ENCODE assay signal across 1 cellular context in the genomic region with DNA sequence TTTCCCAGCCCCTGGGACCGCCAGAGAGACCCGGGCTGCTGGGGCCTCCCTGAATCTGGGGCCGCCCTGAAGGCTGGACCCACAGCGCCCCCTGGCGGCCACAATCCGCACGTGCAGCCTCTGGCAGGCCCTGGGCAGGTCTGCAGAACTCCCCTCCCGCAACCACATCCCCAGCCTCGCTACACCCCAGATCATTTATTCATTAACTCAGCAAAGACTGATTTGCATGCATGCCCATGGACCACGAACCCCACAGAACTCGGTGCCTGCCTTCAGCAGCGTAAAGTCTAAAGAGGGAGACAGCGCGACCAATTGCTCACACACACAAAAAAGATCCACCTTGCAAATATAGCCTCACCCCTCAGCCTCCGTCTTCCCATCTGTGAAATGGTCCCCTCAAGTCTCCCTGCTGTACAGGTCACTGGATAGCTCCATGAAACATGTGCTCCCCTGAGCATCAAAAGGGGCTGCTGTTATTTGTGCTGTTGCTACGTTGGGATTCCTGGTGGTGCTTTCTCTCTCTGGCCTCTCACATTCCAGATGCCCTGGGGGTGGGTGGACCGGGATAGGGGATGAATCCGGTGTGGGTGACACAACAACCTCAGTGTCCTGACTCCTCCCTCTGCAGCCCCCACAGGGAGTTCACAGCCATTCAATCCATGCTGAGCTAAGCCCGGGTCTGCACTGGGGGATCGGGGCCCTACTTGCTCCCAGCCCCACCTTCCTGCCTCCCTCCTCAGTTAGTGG.
A peak's percentile ranks its signal among the peaks of the same experiment; 100 is the strongest.
TF ChIP-seq lines count a peak whose summit lies in the region.

No MANE protein-coding gene starts in this region.

TF ChIP-seq in K562, 482 proteins besides CTCF, POLR2A, EP300 and RAD21 (continued from another document):
- TF ChIP-seq, protein P1, sequence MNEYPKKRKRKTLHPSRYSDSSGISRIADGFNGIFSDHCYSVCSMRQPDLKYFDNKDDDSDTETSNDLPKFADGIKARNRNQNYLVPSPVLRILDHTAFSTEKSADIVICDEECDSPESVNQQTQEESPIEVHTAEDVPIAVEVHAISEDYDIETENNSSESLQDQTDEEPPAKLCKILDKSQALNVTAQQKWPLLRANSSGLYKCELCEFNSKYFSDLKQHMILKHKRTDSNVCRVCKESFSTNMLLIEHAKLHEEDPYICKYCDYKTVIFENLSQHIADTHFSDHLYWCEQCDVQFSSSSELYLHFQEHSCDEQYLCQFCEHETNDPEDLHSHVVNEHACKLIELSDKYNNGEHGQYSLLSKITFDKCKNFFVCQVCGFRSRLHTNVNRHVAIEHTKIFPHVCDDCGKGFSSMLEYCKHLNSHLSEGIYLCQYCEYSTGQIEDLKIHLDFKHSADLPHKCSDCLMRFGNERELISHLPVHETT (CRISPR knock-in tag; conservative IDR thresholded peaks at IDR 0.05 in 1 of 2, IDR thresholded peaks at IDR 0.05 in 1 of 2), result no peak
- TF ChIP-seq CHAMP1 (IDR thresholded peaks at IDR 0.05) (no peak), RBM17 (IDR thresholded peaks at IDR 0.05; ENCODE audit: borderline replicate concordance, low read depth, low read length) (no peak), SRSF7 (optimal IDR thresholded peaks at IDR 0.05; ENCODE audit: low read depth, low read length) (no peak), ZNF561 (CRISPR knock-in tag; conservative IDR thresholded peaks at IDR 0.05) (no peak), ZNF274 (IDR thresholded peaks at IDR 0.05; ENCODE audit: borderline replicate concordance, low read depth, low read length) (no peak), ILF3 (IDR thresholded peaks at IDR 0.05; ENCODE audit: borderline replicate concordance) (no peak), CEBPZ (IDR thresholded peaks at IDR 0.05; ENCODE audit: borderline replicate concordance, low read depth, low read length) (no peak), ZNF551 (CRISPR knock-in tag; IDR thresholded peaks at IDR 0.05) (no peak), U2AF2 (optimal IDR thresholded peaks at IDR 0.05; ENCODE audit: low read depth, low read length) (no peak), JUN (IDR thresholded peaks at IDR 0.05; ENCODE audit: borderline replicate concordance, low read depth, low read length) (no peak), JUN (CRISPR knock-in tag; IDR thresholded peaks at IDR 0.05; ENCODE audit: borderline replicate concordance) (no peak), RBM25 (IDR thresholded peaks at IDR 0.05; ENCODE audit: low read depth, low read length, severe bottlenecking) (peak; percentile 83), GATAD2B (IDR thresholded peaks at IDR 0.05; ENCODE audit: borderline replicate concordance) (no peak), MIER1 (IDR thresholded peaks at IDR 0.05; ENCODE audit: low read depth) (no peak), ZNF79 (CRISPR knock-in tag; IDR thresholded peaks at IDR 0.05; ENCODE audit: low read depth) (no peak), RUNX1 (IDR thresholded peaks at IDR 0.05; ENCODE audit: low read depth) (no peak), STAG1 (CRISPR knock-in tag; IDR thresholded peaks at IDR 0.05; ENCODE audit: borderline replicate concordance) (peak; percentile 97), SRF (CRISPR knock-in tag; IDR thresholded peaks at IDR 0.05) (no peak), WHSC1 (IDR thresholded peaks at IDR 0.05; ENCODE audit: low read length) (no peak), MBD2 (IDR thresholded peaks at IDR 0.05; ENCODE audit: borderline replicate concordance, low read depth) (no peak), ZFPM2 (CRISPR knock-in tag; IDR thresholded peaks at IDR 0.05) (no peak), FOXP4 (CRISPR knock-in tag; IDR thresholded peaks at IDR 0.05; ENCODE audit: borderline replicate concordance) (no peak), IFI16 (CRISPR knock-in tag; IDR thresholded peaks at IDR 0.05) (no peak), MAFK (IDR thresholded peaks at IDR 0.05; ENCODE audit: low read length) (no peak), ZNF133 (CRISPR knock-in tag; IDR thresholded peaks at IDR 0.05) (no peak), SAFB (IDR thresholded peaks at IDR 0.05; ENCODE audit: borderline replicate concordance, low read depth, low read length) (no peak), JUND (IDR thresholded peaks at IDR 0.05; ENCODE audit: borderline replicate concordance, low read depth, low read length) (no peak), JUND (tag; IDR thresholded peaks at IDR 0.05; ENCODE audit: borderline replicate concordance, low read depth, low read length) (no peak), ZNF75A (CRISPR knock-in tag; IDR thresholded peaks at IDR 0.05) (no peak), BRD4 (IDR thresholded peaks at IDR 0.05) (no peak), DPF2 (IDR thresholded peaks at IDR 0.05) (no peak), ZNF444 (CRISPR knock-in tag; IDR thresholded peaks at IDR 0.05) (no peak), ASH1L (IDR thresholded peaks at IDR 0.05; ENCODE audit: borderline replicate concordance, low read depth, partially characterized antibody) (no peak), HNRNPUL1 (IDR thresholded peaks at IDR 0.05; ENCODE audit: low read length) (no peak), SREBF1 (IDR thresholded peaks at IDR 0.05; ENCODE audit: borderline replicate concordance, low read depth, low read length) (no peak), ZNF316 (IDR thresholded peaks at IDR 0.05) (0 out of 2 replicates have a peak, but pooled peaks have one; percentile 8), NFYB (IDR thresholded peaks at IDR 0.05; ENCODE audit: extremely low read depth, insufficient read length) (no peak), TRIM28 (IDR thresholded peaks at IDR 0.05) (no peak), BHLHE40 (IDR thresholded peaks at IDR 0.05; ENCODE audit: low read length) (peak; percentile 47; the same call in 1 of the 2 replicates), ZNF384 (IDR thresholded peaks at IDR 0.05; ENCODE audit: low read depth, low read length) (no peak), ZSCAN32 (CRISPR knock-in tag; IDR thresholded peaks at IDR 0.05) (no peak), PCBP1 (IDR thresholded peaks at IDR 0.05; ENCODE audit: low read depth, low read length, poor library complexity, severe bottlenecking) (no peak), GMEB1 (CRISPR knock-in tag; IDR thresholded peaks at IDR 0.05) (no peak), CAMTA2 (CRISPR knock-in tag; conservative IDR thresholded peaks at IDR 0.05) (no peak), ARNT (IDR thresholded peaks at IDR 0.05) (no peak), ZNF23 (CRISPR knock-in tag; IDR thresholded peaks at IDR 0.05) (no peak), OTX1 (CRISPR knock-in tag; IDR thresholded peaks at IDR 0.05) (no peak), SPI1 (IDR thresholded peaks at IDR 0.05; ENCODE audit: borderline replicate concordance, low read depth, low read length) (no peak), ZNF445 (CRISPR knock-in tag; IDR thresholded peaks at IDR 0.05; ENCODE audit: low read depth) (no peak), ZNF764 (CRISPR knock-in tag; IDR thresholded peaks at IDR 0.05; ENCODE audit: low read depth) (no peak), MYBL2 (IDR thresholded peaks at IDR 0.05; ENCODE audit: low read depth) (no peak), MYBL2 (CRISPR knock-in tag; IDR thresholded peaks at IDR 0.05; ENCODE audit: borderline replicate concordance) (no peak)
- TF ChIP-seq, protein P2, sequence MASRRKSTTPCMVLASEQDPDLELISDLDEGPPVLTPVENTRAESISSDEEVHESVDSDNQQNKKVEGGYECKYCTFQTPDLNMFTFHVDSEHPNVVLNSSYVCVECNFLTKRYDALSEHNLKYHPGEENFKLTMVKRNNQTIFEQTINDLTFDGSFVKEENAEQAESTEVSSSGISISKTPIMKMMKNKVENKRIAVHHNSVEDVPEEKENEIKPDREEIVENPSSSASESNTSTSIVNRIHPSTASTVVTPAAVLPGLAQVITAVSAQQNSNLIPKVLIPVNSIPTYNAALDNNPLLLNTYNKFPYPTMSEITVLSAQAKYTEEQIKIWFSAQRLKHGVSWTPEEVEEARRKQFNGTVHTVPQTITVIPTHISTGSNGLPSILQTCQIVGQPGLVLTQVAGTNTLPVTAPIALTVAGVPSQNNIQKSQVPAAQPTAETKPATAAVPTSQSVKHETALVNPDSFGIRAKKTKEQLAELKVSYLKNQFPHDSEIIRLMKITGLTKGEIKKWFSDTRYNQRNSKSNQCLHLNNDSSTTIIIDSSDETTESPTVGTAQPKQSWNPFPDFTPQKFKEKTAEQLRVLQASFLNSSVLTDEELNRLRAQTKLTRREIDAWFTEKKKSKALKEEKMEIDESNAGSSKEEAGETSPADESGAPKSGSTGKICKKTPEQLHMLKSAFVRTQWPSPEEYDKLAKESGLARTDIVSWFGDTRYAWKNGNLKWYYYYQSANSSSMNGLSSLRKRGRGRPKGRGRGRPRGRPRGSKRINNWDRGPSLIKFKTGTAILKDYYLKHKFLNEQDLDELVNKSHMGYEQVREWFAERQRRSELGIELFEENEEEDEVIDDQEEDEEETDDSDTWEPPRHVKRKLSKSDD (conservative IDR thresholded peaks at IDR 0.05; ENCODE audit: low read length), result no peak
